1 cellular context compared by ENCODE assay signal in the genomic region with DNA sequence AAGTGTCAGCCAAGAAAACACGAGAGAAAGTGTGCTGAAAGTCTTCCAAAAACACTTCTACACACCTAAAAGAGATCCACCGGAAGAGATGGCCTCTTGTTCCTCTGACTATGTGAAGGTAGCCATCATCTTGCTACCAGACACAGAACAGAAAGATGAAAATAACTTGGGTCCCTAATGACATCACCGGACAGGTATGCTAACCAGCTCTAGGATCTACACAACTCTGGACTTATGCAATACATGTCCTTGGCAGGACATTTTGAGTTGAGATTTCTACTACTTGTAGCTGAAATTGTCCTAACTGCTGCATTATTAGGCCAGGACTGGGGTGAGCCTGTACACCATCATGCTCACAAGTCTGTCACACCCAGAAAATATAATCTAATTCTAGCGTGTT.
TF ChIP-seq lines count a peak whose summit lies in the region.

No MANE protein-coding gene starts in this region.

TF ChIP-seq in HepG2, 621 proteins besides CTCF, POLR2A, EP300 and RAD21 (continued from another document and continues in another):
- TF ChIP-seq ONECUT2 (CRISPR knock-in tag; IDR thresholded peaks at IDR 0.05), result no peak
- TF ChIP-seq, protein P1, sequence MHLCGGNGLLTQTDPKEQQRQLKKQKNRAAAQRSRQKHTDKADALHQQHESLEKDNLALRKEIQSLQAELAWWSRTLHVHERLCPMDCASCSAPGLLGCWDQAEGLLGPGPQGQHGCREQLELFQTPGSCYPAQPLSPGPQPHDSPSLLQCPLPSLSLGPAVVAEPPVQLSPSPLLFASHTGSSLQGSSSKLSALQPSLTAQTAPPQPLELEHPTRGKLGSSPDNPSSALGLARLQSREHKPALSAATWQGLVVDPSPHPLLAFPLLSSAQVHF (CRISPR knock-in tag; IDR thresholded peaks at IDR 0.05), result no peak
- TF ChIP-seq ELF3 (CRISPR knock-in tag; IDR thresholded peaks at IDR 0.05), result 0 out of 2 replicates have a peak, but pooled peaks have one; percentile 13
- TF ChIP-seq ZBTB44 (CRISPR knock-in tag; IDR thresholded peaks at IDR 0.05), result no peak
- TF ChIP-seq E2F5 (CRISPR knock-in tag; conservative IDR thresholded peaks at IDR 0.05), result no peak
- TF ChIP-seq, protein P2, sequence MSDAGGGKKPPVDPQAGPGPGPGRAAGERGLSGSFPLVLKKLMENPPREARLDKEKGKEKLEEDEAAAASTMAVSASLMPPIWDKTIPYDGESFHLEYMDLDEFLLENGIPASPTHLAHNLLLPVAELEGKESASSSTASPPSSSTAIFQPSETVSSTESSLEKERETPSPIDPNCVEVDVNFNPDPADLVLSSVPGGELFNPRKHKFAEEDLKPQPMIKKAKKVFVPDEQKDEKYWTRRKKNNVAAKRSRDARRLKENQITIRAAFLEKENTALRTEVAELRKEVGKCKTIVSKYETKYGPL (CRISPR knock-in tag; IDR thresholded peaks at IDR 0.05), result peak; percentile 62; the same call in 1 of the 2 replicates
- peak; percentile 80 for TF ChIP-seq CEBPG (CRISPR knock-in tag; IDR thresholded peaks at IDR 0.05)
- TF ChIP-seq SSRP1 (CRISPR knock-in tag; IDR thresholded peaks at IDR 0.05), result 0 out of 2 replicates have a peak, but pooled peaks have one; percentile 43
- TF ChIP-seq HMG20A (CRISPR knock-in tag; IDR thresholded peaks at IDR 0.05; ENCODE audit: borderline replicate concordance), result peak; percentile 55; the same call in 1 of the 2 replicates
- TF ChIP-seq MEF2D (CRISPR knock-in tag; IDR thresholded peaks at IDR 0.05), result no peak
- TF ChIP-seq, protein P3, sequence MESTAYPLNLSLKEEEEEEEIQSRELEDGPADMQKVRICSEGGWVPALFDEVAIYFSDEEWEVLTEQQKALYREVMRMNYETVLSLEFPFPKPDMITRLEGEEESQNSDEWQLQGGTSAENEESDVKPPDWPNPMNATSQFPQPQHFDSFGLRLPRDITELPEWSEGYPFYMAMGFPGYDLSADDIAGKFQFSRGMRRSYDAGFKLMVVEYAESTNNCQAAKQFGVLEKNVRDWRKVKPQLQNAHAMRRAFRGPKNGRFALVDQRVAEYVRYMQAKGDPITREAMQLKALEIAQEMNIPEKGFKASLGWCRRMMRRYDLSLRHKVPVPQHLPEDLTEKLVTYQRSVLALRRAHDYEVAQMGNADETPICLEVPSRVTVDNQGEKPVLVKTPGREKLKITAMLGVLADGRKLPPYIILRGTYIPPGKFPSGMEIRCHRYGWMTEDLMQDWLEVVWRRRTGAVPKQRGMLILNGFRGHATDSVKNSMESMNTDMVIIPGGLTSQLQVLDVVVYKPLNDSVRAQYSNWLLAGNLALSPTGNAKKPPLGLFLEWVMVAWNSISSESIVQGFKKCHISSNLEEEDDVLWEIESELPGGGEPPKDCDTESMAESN (CRISPR knock-in tag; conservative IDR thresholded peaks at IDR 0.05), result no peak
- no peak for TF ChIP-seq ZNF746 (CRISPR knock-in tag; IDR thresholded peaks at IDR 0.05)
- no peak for TF ChIP-seq ZNF883 (CRISPR knock-in tag; IDR thresholded peaks at IDR 0.05; ENCODE audit: not compliant biosample characterization)
- TF ChIP-seq PAXIP1 (CRISPR knock-in tag; conservative IDR thresholded peaks at IDR 0.05), result 0 out of 2 replicates have a peak, but pooled peaks have one; percentile 25
- TF ChIP-seq FOXO4 (CRISPR knock-in tag; conservative IDR thresholded peaks at IDR 0.05), result 0 out of 2 replicates have a peak, but pooled peaks have one; percentile 47
- no peak for TF ChIP-seq FIP1L1 (IDR thresholded peaks at IDR 0.05; ENCODE audit: borderline replicate concordance, insufficient read depth, low read depth, low read length)
- no peak for TF ChIP-seq MIER2 (CRISPR knock-in tag; IDR thresholded peaks at IDR 0.05)
- TF ChIP-seq CREM (IDR thresholded peaks at IDR 0.05), result no peak
- no peak for TF ChIP-seq CREM (CRISPR knock-in tag; IDR thresholded peaks at IDR 0.05)
- no peak for TF ChIP-seq MYNN (CRISPR knock-in tag; IDR thresholded peaks at IDR 0.05; ENCODE audit: low read depth)
- TF ChIP-seq PTBP1 (IDR thresholded peaks at IDR 0.05; ENCODE audit: low read depth, low read length, poor library complexity, severe bottlenecking), result no peak
- no peak for TF ChIP-seq ATRX (CRISPR knock-in tag; IDR thresholded peaks at IDR 0.05; ENCODE audit: borderline replicate concordance)
- TF ChIP-seq CENPBD1 (CRISPR knock-in tag; IDR thresholded peaks at IDR 0.05; ENCODE audit: borderline replicate concordance, low read depth), result no peak
- TF ChIP-seq MXI1 (IDR thresholded peaks at IDR 0.05; ENCODE audit: borderline replicate concordance, low read depth, low read length), result no peak
- TF ChIP-seq ZNF546 (CRISPR knock-in tag; conservative IDR thresholded peaks at IDR 0.05), result no peak
- TF ChIP-seq JARID2 (CRISPR knock-in tag; IDR thresholded peaks at IDR 0.05; ENCODE audit: insufficient replicate concordance), result no peak
- TF ChIP-seq DMAP1 (CRISPR knock-in tag; IDR thresholded peaks at IDR 0.05), result no peak
- TF ChIP-seq, protein P4, sequence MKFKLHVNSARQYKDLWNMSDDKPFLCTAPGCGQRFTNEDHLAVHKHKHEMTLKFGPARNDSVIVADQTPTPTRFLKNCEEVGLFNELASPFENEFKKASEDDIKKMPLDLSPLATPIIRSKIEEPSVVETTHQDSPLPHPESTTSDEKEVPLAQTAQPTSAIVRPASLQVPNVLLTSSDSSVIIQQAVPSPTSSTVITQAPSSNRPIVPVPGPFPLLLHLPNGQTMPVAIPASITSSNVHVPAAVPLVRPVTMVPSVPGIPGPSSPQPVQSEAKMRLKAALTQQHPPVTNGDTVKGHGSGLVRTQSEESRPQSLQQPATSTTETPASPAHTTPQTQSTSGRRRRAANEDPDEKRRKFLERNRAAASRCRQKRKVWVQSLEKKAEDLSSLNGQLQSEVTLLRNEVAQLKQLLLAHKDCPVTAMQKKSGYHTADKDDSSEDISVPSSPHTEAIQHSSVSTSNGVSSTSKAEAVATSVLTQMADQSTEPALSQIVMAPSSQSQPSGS (CRISPR knock-in tag; IDR thresholded peaks at IDR 0.05), result peak; percentile 96
- no peak for TF ChIP-seq ZMAT3 (CRISPR knock-in tag; conservative IDR thresholded peaks at IDR 0.05)
- no peak for TF ChIP-seq MED1 (CRISPR knock-in tag; IDR thresholded peaks at IDR 0.05)
- TF ChIP-seq, protein P5, sequence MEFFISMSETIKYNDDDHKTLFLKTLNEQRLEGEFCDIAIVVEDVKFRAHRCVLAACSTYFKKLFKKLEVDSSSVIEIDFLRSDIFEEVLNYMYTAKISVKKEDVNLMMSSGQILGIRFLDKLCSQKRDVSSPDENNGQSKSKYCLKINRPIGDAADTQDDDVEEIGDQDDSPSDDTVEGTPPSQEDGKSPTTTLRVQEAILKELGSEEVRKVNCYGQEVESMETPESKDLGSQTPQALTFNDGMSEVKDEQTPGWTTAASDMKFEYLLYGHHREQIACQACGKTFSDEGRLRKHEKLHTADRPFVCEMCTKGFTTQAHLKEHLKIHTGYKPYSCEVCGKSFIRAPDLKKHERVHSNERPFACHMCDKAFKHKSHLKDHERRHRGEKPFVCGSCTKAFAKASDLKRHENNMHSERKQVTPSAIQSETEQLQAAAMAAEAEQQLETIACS (CRISPR knock-in tag; IDR thresholded peaks at IDR 0.05), result no peak
- TF ChIP-seq JUND (CRISPR knock-in tag; IDR thresholded peaks at IDR 0.05), result peak; percentile 93
- peak; percentile 60; the same call in 1 of the 2 replicates for TF ChIP-seq GATAD2A (CRISPR knock-in tag; IDR thresholded peaks at IDR 0.05)
- TF ChIP-seq RAD51 (IDR thresholded peaks at IDR 0.05; ENCODE audit: borderline replicate concordance), result no peak
- no peak for TF ChIP-seq ZFP36L1 (CRISPR knock-in tag; IDR thresholded peaks at IDR 0.05)
- no peak for TF ChIP-seq ZNF354B (CRISPR knock-in tag; IDR thresholded peaks at IDR 0.05)
- TF ChIP-seq ZSCAN9 (CRISPR knock-in tag; IDR thresholded peaks at IDR 0.05; ENCODE audit: borderline replicate concordance), result no peak
- TF ChIP-seq, protein P6, sequence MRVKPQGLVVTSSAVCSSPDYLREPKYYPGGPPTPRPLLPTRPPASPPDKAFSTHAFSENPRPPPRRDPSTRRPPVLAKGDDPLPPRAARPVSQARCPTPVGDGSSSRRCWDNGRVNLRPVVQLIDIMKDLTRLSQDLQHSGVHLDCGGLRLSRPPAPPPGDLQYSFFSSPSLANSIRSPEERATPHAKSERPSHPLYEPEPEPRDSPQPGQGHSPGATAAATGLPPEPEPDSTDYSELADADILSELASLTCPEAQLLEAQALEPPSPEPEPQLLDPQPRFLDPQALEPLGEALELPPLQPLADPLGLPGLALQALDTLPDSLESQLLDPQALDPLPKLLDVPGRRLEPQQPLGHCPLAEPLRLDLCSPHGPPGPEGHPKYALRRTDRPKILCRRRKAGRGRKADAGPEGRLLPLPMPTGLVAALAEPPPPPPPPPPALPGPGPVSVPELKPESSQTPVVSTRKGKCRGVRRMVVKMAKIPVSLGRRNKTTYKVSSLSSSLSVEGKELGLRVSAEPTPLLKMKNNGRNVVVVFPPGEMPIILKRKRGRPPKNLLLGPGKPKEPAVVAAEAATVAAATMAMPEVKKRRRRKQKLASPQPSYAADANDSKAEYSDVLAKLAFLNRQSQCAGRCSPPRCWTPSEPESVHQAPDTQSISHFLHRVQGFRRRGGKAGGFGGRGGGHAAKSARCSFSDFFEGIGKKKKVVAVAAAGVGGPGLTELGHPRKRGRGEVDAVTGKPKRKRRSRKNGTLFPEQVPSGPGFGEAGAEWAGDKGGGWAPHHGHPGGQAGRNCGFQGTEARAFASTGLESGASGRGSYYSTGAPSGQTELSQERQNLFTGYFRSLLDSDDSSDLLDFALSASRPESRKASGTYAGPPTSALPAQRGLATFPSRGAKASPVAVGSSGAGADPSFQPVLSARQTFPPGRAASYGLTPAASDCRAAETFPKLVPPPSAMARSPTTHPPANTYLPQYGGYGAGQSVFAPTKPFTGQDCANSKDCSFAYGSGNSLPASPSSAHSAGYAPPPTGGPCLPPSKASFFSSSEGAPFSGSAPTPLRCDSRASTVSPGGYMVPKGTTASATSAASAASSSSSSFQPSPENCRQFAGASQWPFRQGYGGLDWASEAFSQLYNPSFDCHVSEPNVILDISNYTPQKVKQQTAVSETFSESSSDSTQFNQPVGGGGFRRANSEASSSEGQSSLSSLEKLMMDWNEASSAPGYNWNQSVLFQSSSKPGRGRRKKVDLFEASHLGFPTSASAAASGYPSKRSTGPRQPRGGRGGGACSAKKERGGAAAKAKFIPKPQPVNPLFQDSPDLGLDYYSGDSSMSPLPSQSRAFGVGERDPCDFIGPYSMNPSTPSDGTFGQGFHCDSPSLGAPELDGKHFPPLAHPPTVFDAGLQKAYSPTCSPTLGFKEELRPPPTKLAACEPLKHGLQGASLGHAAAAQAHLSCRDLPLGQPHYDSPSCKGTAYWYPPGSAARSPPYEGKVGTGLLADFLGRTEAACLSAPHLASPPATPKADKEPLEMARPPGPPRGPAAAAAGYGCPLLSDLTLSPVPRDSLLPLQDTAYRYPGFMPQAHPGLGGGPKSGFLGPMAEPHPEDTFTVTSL (CRISPR knock-in tag; IDR thresholded peaks at IDR 0.05; ENCODE audit: borderline replicate concordance), result peak; percentile 38; the same call in 1 of the 2 replicates
- TF ChIP-seq FOSL2 (CRISPR knock-in tag; IDR thresholded peaks at IDR 0.05), result peak; percentile 82
- no peak for TF ChIP-seq ATM (IDR thresholded peaks at IDR 0.05; ENCODE audit: borderline replicate concordance)
- TF ChIP-seq ZNF468 (CRISPR knock-in tag; IDR thresholded peaks at IDR 0.05), result no peak
- no peak for TF ChIP-seq EED (CRISPR knock-in tag; IDR thresholded peaks at IDR 0.05)
